In genomic region chr11:116535954-116536353, GRCh38 we compare ENCODE assay signal across 12 cellular contexts.
"Had no signal": no experiment of that assay in that cellular context is flagged by ENCODE, and none has a peak within 500 bp of the region (broad histone marks: within the 10 kb centered on the region; RNA-seq: fewer than 3 reads in every experiment).

No MANE protein-coding gene starts in this region.

- H3K36me3 Mint-ChIP-seq: activated naive CD4-positive, alpha-beta T cell treated with anti-CD3 and anti-CD28 coated beads, Interleukin-2, amount 10 ng/mL, durations not matched to agents 7 days and 5 days; mesothelial cell of epicardium; stimulated activated memory B cell treated with anti-CD40 and anti-IgM and Interleukin-4, amounts not matched to agents 10 μg/mL and 1 μg/mL and 100 μg/mL, for 72 hours; type B pancreatic cell had no signal

- ATAC-seq: activated CD4-positive, alpha-beta T cell treated with anti-CD3 and anti-CD28 coated beads for 36 hours; activated CD8-positive, alpha-beta T cell treated with anti-CD3 and anti-CD28 coated beads, Interleukin-2, amount 10 ng/mL, durations not matched to agents 7 days and 5 days; stimulated activated memory B cell treated with anti-CD40 and anti-IgM and Interleukin-4, amounts not matched to agents 10 μg/mL and 1 μg/mL and 100 μg/mL, for 72 hours had no signal

- H3K9me3 Mint-ChIP-seq: activated naive CD4-positive, alpha-beta T cell treated with anti-CD3 and anti-CD28 coated beads, Interleukin-2, amount 10 ng/mL, durations not matched to agents 7 days and 5 days had no signal

- H3K4me1 Mint-ChIP-seq: activated CD4-positive, alpha-beta T cell treated with anti-CD3 and anti-CD28 coated beads for 36 hours; activated naive CD4-positive, alpha-beta T cell treated with anti-CD3 and anti-CD28 coated beads, Interleukin-2, amount 10 ng/mL, durations not matched to agents 7 days and 5 days; central memory CD8-positive, alpha-beta T cell; mesothelial cell of epicardium; stimulated activated memory B cell treated with anti-CD40 and anti-IgM and Interleukin-4, amounts not matched to agents 10 μg/mL and 1 μg/mL and 100 μg/mL, for 72 hours had no signal

- DNase-seq: activated CD4-positive, alpha-beta T cell treated with anti-CD3 and anti-CD28 coated beads for 36 hours; activated CD8-positive, alpha-beta memory T cell treated with anti-CD3 and anti-CD28 coated beads, Interleukin-2, amount 50 U/mL, for 48 hours; activated CD8-positive, alpha-beta T cell treated with anti-CD3 and anti-CD28 coated beads, Interleukin-2, amount 10 ng/mL, durations not matched to agents 7 days and 5 days; activated naive CD4-positive, alpha-beta T cell treated with anti-CD3 and anti-CD28 coated beads, Interleukin-2, amount 10 ng/mL, durations not matched to agents 7 days and 5 days; hippocampal formation; SW 1271 had no signal

- H2AFZ ChIP-seq: parathyroid adenoma had no signal

- H3K4me3 ChIP-seq: smooth muscle cell had no signal

- H3K4me1 ChIP-seq: parathyroid adenoma had no signal

- H3K4me3 Mint-ChIP-seq: activated CD4-positive, alpha-beta T cell treated with anti-CD3 and anti-CD28 coated beads for 36 hours; activated CD8-positive, alpha-beta T cell treated with anti-CD3 and anti-CD28 coated beads, Interleukin-2, amount 10 ng/mL, durations not matched to agents 7 days and 5 days; activated naive CD4-positive, alpha-beta T cell treated with anti-CD3 and anti-CD28 coated beads, Interleukin-2, amount 10 ng/mL, durations not matched to agents 7 days and 5 days; central memory CD8-positive, alpha-beta T cell; mesothelial cell of epicardium; stimulated activated memory B cell treated with anti-CD40 and anti-IgM and Interleukin-4, amounts not matched to agents 10 μg/mL and 1 μg/mL and 100 μg/mL, for 72 hours; type B pancreatic cell had no signal

- H3K27ac ChIP-seq: parathyroid adenoma had no signal

- H3K79me2 ChIP-seq: parathyroid adenoma had no signal

- H3K27ac Mint-ChIP-seq: activated CD4-positive, alpha-beta T cell treated with anti-CD3 and anti-CD28 coated beads for 36 hours; activated CD8-positive, alpha-beta T cell treated with anti-CD3 and anti-CD28 coated beads, Interleukin-2, amount 10 ng/mL, durations not matched to agents 7 days and 5 days; activated naive CD4-positive, alpha-beta T cell treated with anti-CD3 and anti-CD28 coated beads, Interleukin-2, amount 10 ng/mL, durations not matched to agents 7 days and 5 days; mesothelial cell of epicardium; stimulated activated memory B cell treated with anti-CD40 and anti-IgM and Interleukin-4, amounts not matched to agents 10 μg/mL and 1 μg/mL and 100 μg/mL, for 72 hours; type B pancreatic cell had no signal

- H3K4me2 ChIP-seq: smooth muscle cell had no signal
